ENCODE assay signal across 8 cellular contexts in the genomic region with DNA sequence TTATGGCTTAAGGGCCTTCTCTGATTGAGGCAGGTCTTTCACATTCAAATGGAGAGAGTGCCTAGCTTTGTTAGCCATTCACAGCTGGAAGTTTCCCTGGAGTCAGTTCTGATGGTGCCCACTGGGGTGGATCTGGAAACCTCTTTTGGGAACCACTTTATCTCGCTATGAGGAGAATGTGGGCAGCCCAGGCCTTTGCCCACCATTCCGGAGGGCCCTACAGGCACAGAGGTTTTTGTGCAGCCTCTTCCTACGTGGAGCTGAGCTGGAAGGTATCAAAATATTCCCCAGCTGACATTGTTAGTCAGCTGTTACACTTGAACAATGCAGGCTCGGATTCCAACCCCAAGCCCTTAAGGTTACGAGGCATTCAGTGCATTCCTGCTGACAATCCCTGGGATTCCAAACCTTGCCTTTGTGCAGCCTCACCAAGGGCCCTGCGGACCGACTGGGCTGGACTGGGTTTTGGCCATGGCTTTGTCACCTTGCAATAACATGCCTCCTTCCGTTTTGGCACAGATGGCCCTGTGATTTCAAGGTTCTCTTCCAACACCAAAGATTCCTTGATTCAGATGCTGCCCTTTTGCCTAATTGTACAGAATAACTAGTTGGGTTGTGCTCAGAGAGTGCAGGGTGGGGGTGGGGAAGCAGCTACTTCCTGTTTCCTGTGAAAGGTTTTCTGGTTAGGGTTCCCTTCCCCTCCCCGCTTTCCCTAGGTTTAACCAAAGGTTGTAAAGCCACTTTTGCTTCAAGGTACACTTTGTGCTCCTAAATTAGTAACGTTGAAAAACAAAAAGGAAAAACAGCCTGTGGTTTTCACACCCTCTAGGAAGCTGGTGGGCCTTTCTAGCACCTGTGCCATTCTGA. TPM values are rescaled to one million over a fixed set of nuclear protein-coding genes. Genes with fewer than 3 reads are reported as not detected.
DNase-seq lines count a peak whose midpoint lies in the region; ATAC-seq lines count a peak whose summit lies in the region.

No MANE protein-coding gene starts in this region.

- no peak overlapping the region for H3K18ac ChIP-seq in neuronal stem cell (ENCODE audit: low read length)

- no peak overlapping the region for H3K23ac ChIP-seq in neuronal stem cell (ENCODE audit: low read depth, low read length, poor library complexity)

- H3K4me3 ChIP-seq in neuronal stem cell (ENCODE audit: low read length in 2 of 2): no peak overlapping the region

- no peak overlapping the region for H2BK5ac ChIP-seq in neuronal stem cell (ENCODE audit: low read length)

- H3K27me3 ChIP-seq in neuronal stem cell (ENCODE audit: control insufficient read depth in 3 of 3, insufficient read depth in 3 of 3, low read depth in 1 of 3, low read length in 3 of 3): no peaks in the 10 kb centered on the region

- peak overlapping the region; percentile 24 for H3K27ac ChIP-seq in neuronal stem cell (replicated peaks; ENCODE audit: low read length)

- peaks cover 0 to 6% of the 10 kb centered on the region in 2 donors for H3K9me3 ChIP-seq in neuronal stem cell (replicated peaks in 1 of 2; ENCODE audit: control insufficient read depth in 2 of 2, insufficient read depth in 1 of 2, low read depth in 1 of 2, low read length in 2 of 2)

- no peak overlapping the region for H2AK5ac ChIP-seq in neuronal stem cell (ENCODE audit: low read depth, low read length)

- intact Hi-C loops in posterior cingulate gyrus (cut with DNase I): no loop called here

- no peak overlapping the region for H3K9ac ChIP-seq in neuronal stem cell (ENCODE audit: low read depth, low read length, poor library complexity)

- H2AFZ ChIP-seq in neuronal stem cell (ENCODE audit: low read length): no peak overlapping the region

- H3K4me1 ChIP-seq in neuronal stem cell (ENCODE audit: control insufficient read depth in 2 of 2, insufficient read depth in 1 of 2, low read depth in 1 of 2, low read length in 2 of 2): peaks cover 12 to 30% of the 10 kb centered on the region in 2 donors

- no peak overlapping the region for H3K4me2 ChIP-seq in neuronal stem cell (ENCODE audit: insufficient read depth, low read length, poor library complexity, severe bottlenecking)

- ATAC-seq in HG02610 (IDR thresholded peaks at IDR 0.05; ENCODE audit: unreplicated experiment) (no peak), GM18520 (IDR thresholded peaks at IDR 0.05; ENCODE audit: unreplicated experiment) (no peak)

- no peak overlapping the region for H3K14ac ChIP-seq in neuronal stem cell (ENCODE audit: low read length)

- no peak overlapping the region for H2BK15ac ChIP-seq in neuronal stem cell (ENCODE audit: low read length)

- DNase-seq in COLO829 (ENCODE audit: low spot score) (peak; percentile 59), LHCN-M2 (ENCODE audit: low read depth) (peak; percentile 93), foreskin melanocyte (peak; percentile 88), neuronal stem cell (ENCODE audit: low spot score) (peak; percentile 73), posterior cingulate gyrus (no peak)
- peak; percentile 74 for DNase-seq in activated effector memory CD4-positive, alpha-beta T cell treated with anti-CD3 and anti-CD28 coated beads, Interleukin-2, amount 50 U/mL, for 16 hours

- no CpG with 5 or more reads among the region's 10 CpGs for WGBS in neuronal stem cell (ENCODE audit: extremely low coverage in 2 of 2, insufficient read length in 2 of 2, insufficient replicate concordance in 1 of 2), 2 donors

- H3K79me1 ChIP-seq in neuronal stem cell (ENCODE audit: low read depth, low read length): no peaks in the 10 kb centered on the region

- no peak overlapping the region for H3K4ac ChIP-seq in neuronal stem cell (ENCODE audit: low read length)

- peaks cover 32 to 82% of the 10 kb centered on the region in 2 donors for H3K36me3 ChIP-seq in neuronal stem cell (replicated peaks in 1 of 2; ENCODE audit: control insufficient read depth in 2 of 2, insufficient read depth in 2 of 2, low read length in 2 of 2)

- no peak overlapping the region for H2BK120ac ChIP-seq in neuronal stem cell (ENCODE audit: low read depth, low read length)

- H4K8ac ChIP-seq in neuronal stem cell (ENCODE audit: low read depth, low read length): no peak overlapping the region

- no peak overlapping the region for H4K91ac ChIP-seq in neuronal stem cell (ENCODE audit: low read depth, low read length, poor library complexity)

- H2BK12ac ChIP-seq in neuronal stem cell (ENCODE audit: low read length): no peak overlapping the region

RNA-seq across cellular contexts. Expression of a gene that starts 27.1 kb away (rescaled TPM):
- 228 and 269 TPM in 2 replicates for total RNA-seq in LHCN-M2 (2014; rRNA removed)
- 192 TPM for polyA plus RNA-seq in LHCN-M2 (2012)
- polyA plus RNA-seq in neuronal stem cell (2013, experiment 1 of 2): 238 TPM
- polyA plus RNA-seq in neuronal stem cell (2013, experiment 2 of 2): 232 TPM

RNA-seq across cellular contexts. Expression of a gene that starts 44.1 kb away (rescaled TPM):
- total RNA-seq in LHCN-M2 (2014; rRNA removed): 14.9 and 17.3 TPM in 2 replicates
- 18.7 TPM for polyA plus RNA-seq in LHCN-M2 (2012)
- 19.2 TPM for polyA plus RNA-seq in neuronal stem cell (2013, experiment 1 of 2)
- 19.1 TPM for polyA plus RNA-seq in neuronal stem cell (2013, experiment 2 of 2)

Comparison
In these comparisons a context has a peak if more than half of its experiments do, and no peak if none do; other contexts are left out.
1. DNase-seq: peak in COLO829 (single experiment), LHCN-M2 (single experiment), activated effector memory CD4-positive, alpha-beta T cell treated with anti-CD3 and anti-CD28 coated beads, Interleukin-2, amount 50 U/mL, for 16 hours (single experiment), foreskin melanocyte (single experiment) and neuronal stem cell (single experiment); none in posterior cingulate gyrus (0 of 10).